In genomic region chr20:10487354-10488115, GRCh38 we compare ENCODE assay signal across 16 cellular contexts. TPM values are rescaled to one million over a fixed set of nuclear protein-coding genes. Genes with fewer than 3 reads are reported as not detected.
A peak's percentile ranks its signal among the peaks of the same experiment; 100 is the strongest.
DNase-seq lines count a peak whose midpoint lies in the region; ATAC-seq and TF ChIP-seq lines count a peak whose summit lies in the region.
"Had no signal": no experiment of that assay in that cellular context is flagged by ENCODE, and none has a peak within 500 bp of the region (broad histone marks: within the 10 kb centered on the region; RNA-seq: fewer than 3 reads in every experiment).

No MANE protein-coding gene starts in this region.

- no peaks in the 10 kb centered on the region for H3K9me3 ChIP-seq in IMR-90 (ENCODE audit: control insufficient read depth, insufficient read depth, low read length)
- H3K9me3 ChIP-seq: BLaER1 had no signal

- H3K27me3 ChIP-seq in IMR-90 (ENCODE audit: control insufficient read depth, insufficient read depth, low read length): no peaks in the 10 kb centered on the region
- H3K27me3 ChIP-seq: BLaER1 had no signal

- DNase-seq in AG20443 (ENCODE audit: low spot score) (peak; percentile 45), IMR-90 (peak; percentile 58), astrocyte of the spinal cord (ENCODE audit: low read depth, low spot score) (peak; percentile 33), kidney tubule cell (ENCODE audit: low spot score) (peak; percentile 54), OCI-M2 (lab: John Stamatoyannopoulos, UW; ENCODE audit: unreplicated experiment) (no peak), RPMI8226 (no peak), NCI-H187 treated with DMSO at 0.1 percent for 48 hours (lab: John Stamatoyannopoulos, UW) (no peak)
- DNase-seq: activated gamma-delta T cell treated with Interleukin-2 at 50 U/mL for 16 hours; H7; NCI-H1048; retina; stimulated activated CD4-positive, alpha-beta T cell treated with anti-CD3 and anti-CD28 coated beads, Interleukin-4, amount 100 ng/mL, for 1 hour had no signal

- H3K4ac ChIP-seq in IMR-90 (ENCODE audit: low read depth, low read length): no peak overlapping the region

- TF ChIP-seq CTCF in IMR-90 (conservative IDR thresholded peaks at IDR 0.05; ENCODE audit: low read depth, low read length) (no peak), astrocyte of the spinal cord (IDR thresholded peaks at IDR 0.05; ENCODE audit: low read depth, low read length) (no peak)

- no peaks in the 10 kb centered on the region for H3K9me1 ChIP-seq in IMR-90 (ENCODE audit: insufficient read depth, low read length)

- no peak overlapping the region for H2AK5ac ChIP-seq in IMR-90 (ENCODE audit: low read depth, low read length)

- peaks cover 8 to 18% of the 10 kb centered on the region in 2 experiments; a peak in 3 of 4 replicates for H3K79me1 ChIP-seq in IMR-90 (ENCODE audit: low read depth in 1 of 2, low read length in 2 of 2)

- H3K14ac ChIP-seq in IMR-90 (replicated peaks; ENCODE audit: low read depth, low read length): no peak overlapping the region

- H2BK15ac ChIP-seq in IMR-90 (ENCODE audit: low read depth, low read length): no peak overlapping the region

- intact Hi-C loops in IMR-90 (cut with micrococcal nuclease): no loop called here

- no peak overlapping the region for H4K91ac ChIP-seq in IMR-90 (ENCODE audit: insufficient read depth, low read depth, low read length)

- H3K4me2 ChIP-seq in IMR-90 (ENCODE audit: low read depth, low read length): no peak overlapping the region
- H3K4me2 ChIP-seq: BLaER1 had no signal

- no peak overlapping the region for H2BK20ac ChIP-seq in IMR-90 (ENCODE audit: low read depth, low read length)

- no peak overlapping the region for H3K9ac ChIP-seq in IMR-90 (ENCODE audit: low read depth, low read length)
- H3K9ac ChIP-seq: BLaER1 had no signal

- H3K18ac ChIP-seq in IMR-90 (ENCODE audit: low read depth, low read length): no peak overlapping the region

- no peak overlapping the region for H3K27ac ChIP-seq in IMR-90 (ENCODE audit: insufficient read depth, low read length)
- H3K27ac ChIP-seq: BLaER1, RWPE1 had no signal

- TF ChIP-seq RAD21 in IMR-90 (IDR thresholded peaks at IDR 0.05; ENCODE audit: low read length): no peak

- no peak overlapping the region for H3K4me3 ChIP-seq in IMR-90 (ENCODE audit: insufficient read depth, low read depth, low read length)
- H3K4me3 ChIP-seq in astrocyte of the spinal cord (ENCODE audit: low read depth, low read length): no peak overlapping the region
- H3K4me3 ChIP-seq: BLaER1 had no signal

- no peaks in the 10 kb centered on the region for H3K4me1 ChIP-seq in IMR-90 (ENCODE audit: control insufficient read depth, insufficient read depth, low read length)

- dilution Hi-C loops in IMR-90 (cut with HindIII; ENCODE audit: low sequenced_read_pairs, unreplicated experiment): no loop called here

- POLR2A ChIA-PET in IMR-90 (lab: Charles Lee; ENCODE audit: unreplicated experiment): no interaction called here

- BruUV-seq in IMR-90 (replicated peaks; lab: Mats Ljungman, UMichigan): no TSS peak

- no peak overlapping the region for H3K23ac ChIP-seq in IMR-90 (ENCODE audit: low read depth, low read length)

- no peak for TF ChIP-seq POLR2A in IMR-90 (IDR thresholded peaks at IDR 0.05; ENCODE audit: low read depth, low read length)

- H2BK5ac ChIP-seq in IMR-90 (ENCODE audit: low read depth, low read length, poor library complexity, severe bottlenecking): no peak overlapping the region

- in situ Hi-C loops in IMR-90 (cut with MboI; ENCODE audit: low sequenced_read_pairs) (no loop called here), astrocyte of the spinal cord (cut with HindIII; ENCODE audit: low sequenced_read_pairs) (no loop called here)

- H2AFZ ChIP-seq in IMR-90 (replicated peaks; ENCODE audit: low read length, poor library complexity): no peak overlapping the region

- H4K8ac ChIP-seq in IMR-90 (ENCODE audit: low read depth in 2 of 2, low read length in 2 of 2): no peak overlapping the region

- H2BK120ac ChIP-seq in IMR-90 (ENCODE audit: low read depth, low read length): no peak overlapping the region

- 70% methylated on average over 3 of the region's 7 CpGs; no CpG with 5 or more reads in 1 of the 2 experiments for WGBS in IMR-90 (ENCODE audit: extremely low coverage in 2 of 2, insufficient read length in 1 of 2), 2 experiments

- no peaks in the 10 kb centered on the region for H3K36me3 ChIP-seq in IMR-90 (ENCODE audit: control insufficient read depth, insufficient read depth, low read length)
- H3K36me3 ChIP-seq: BLaER1 had no signal

- H4K5ac ChIP-seq in IMR-90 (ENCODE audit: low read depth, low read length): no peak overlapping the region

- no peak overlapping the region for H2AK9ac ChIP-seq in IMR-90 (replicated peaks; ENCODE audit: low read depth, low read length, poor library complexity)

- CTCF ChIA-PET in IMR-90 (lab: Yijun Ruan, JAX): no interaction called here

- H3K56ac ChIP-seq in IMR-90 (ENCODE audit: extremely low read depth, insufficient read depth, low read length): no peak overlapping the region

- ATAC-seq in IMR-90 (ENCODE audit: low read depth): peak; percentile 37
- ATAC-seq in HG02763 (IDR thresholded peaks at IDR 0.05; ENCODE audit: unreplicated experiment): no peak
- ATAC-seq: stimulated activated memory B cell treated with anti-CD40 and anti-IgM and Interleukin-4, amounts not matched to agents 10 μg/mL and 1 μg/mL and 100 μg/mL, for 72 hours had no signal

- H4K20me1 ChIP-seq in IMR-90 (ENCODE audit: insufficient read depth, low read length): no peaks in the 10 kb centered on the region
- H4K20me1 ChIP-seq: BLaER1 had no signal

TF ChIP-seq in IMR-90, 13 proteins besides CTCF, POLR2A, EP300 and RAD21:
- TF ChIP-seq ELK1 (IDR thresholded peaks at IDR 0.05; ENCODE audit: borderline replicate concordance, low read depth, low read length) (no peak), BHLHE40 (IDR thresholded peaks at IDR 0.05; ENCODE audit: low read depth, low read length) (no peak), CEBPB (IDR thresholded peaks at IDR 0.05; ENCODE audit: low read depth, low read length) (peak; percentile 92)

RNA-seq across cellular contexts. Expression of gene SLX4IP, which starts 52.4 kb away (rescaled TPM):
- total RNA-seq in IMR-90 (2012; rRNA removed): 5.9 and 6.1 TPM in 2 replicates
- polyA plus RNA-seq in IMR-90 (2012; rRNA removed): 0.90 and 1.3 TPM in 2 replicates
- polyA plus RNA-seq in IMR-90 (2012; cell fraction: cytosol; rRNA removed): 0.18 and 0.19 TPM in 2 replicates
- polyA plus RNA-seq in IMR-90 (2012; cell fraction: nucleus; rRNA removed; ENCODE audit: low replicate concordance): 1.3 and 3.9 TPM in 2 replicates

RNA-seq across cellular contexts. Expression of gene MKKS, which starts 53.5 kb away (rescaled TPM):
- 7.5 and 8.1 TPM in 2 replicates for total RNA-seq in IMR-90 (2012; rRNA removed)
- 6.0 and 6.9 TPM in 2 replicates for polyA plus RNA-seq in IMR-90 (2012; rRNA removed)
- 1.5 and 1.8 TPM in 2 replicates for polyA plus RNA-seq in IMR-90 (2012; cell fraction: cytosol; rRNA removed)
- polyA plus RNA-seq in IMR-90 (2012; cell fraction: nucleus; rRNA removed; ENCODE audit: low replicate concordance): 0.64 and 5.6 TPM in 2 replicates

Comparison
In these comparisons a context has a peak if more than half of its experiments do, and no peak if none do; other contexts are left out.
1. DNase-seq: peak in AG20443 (single experiment), IMR-90 (single experiment), astrocyte of the spinal cord (single experiment) and kidney tubule cell (single experiment); none in OCI-M2 (single experiment), RPMI8226 (single experiment) and NCI-H187 treated with DMSO at 0.1 percent for 48 hours (single experiment).